ENCODE assay signal across 8 cellular contexts in genomic region chr6:36139431-36139830, GRCh38. TPM values are rescaled to one million over a fixed set of nuclear protein-coding genes. Genes with fewer than 3 reads are reported as not detected.
DNase-seq lines count a peak whose midpoint lies in the region; ATAC-seq and TF ChIP-seq lines count a peak whose summit lies in the region.

No MANE protein-coding gene starts in this region.

- no peak overlapping the region for H3K4me3 Mint-ChIP-seq in Calu3 (ENCODE audit: low read depth, unreplicated experiment)
- no peak overlapping the region for H3K4me3 Mint-ChIP-seq in activated naive CD8-positive, alpha-beta T cell

- H3K27me3 Mint-ChIP-seq in Calu3 (ENCODE audit: unreplicated experiment): no peaks in the 10 kb centered on the region
- no peaks in the 10 kb centered on the region for H3K27me3 Mint-ChIP-seq in activated naive CD8-positive, alpha-beta T cell

- peak; percentile 45; the same call in 1 of the 2 replicates for TF ChIP-seq RAD21 in Ishikawa (IDR thresholded peaks at IDR 0.05; ENCODE audit: low read depth)

- TF ChIP-seq CTCF in Calu3 (IDR thresholded peaks at IDR 0.05; ENCODE audit: unreplicated experiment) (no peak), coronary artery (IDR thresholded peaks at IDR 0.05) (no peak)

- intact Hi-C loops in Calu3 (cut with micrococcal nuclease; ENCODE audit: unreplicated experiment): no loop called here

- no peak overlapping the region for H4K5ac ChIP-seq in mesendoderm (ENCODE audit: low read length)

- peak; percentile 49 for DNase-seq in Calu3
- DNase-seq in mesendoderm: peak; percentile 72
- no peak for DNase-seq in RKO (ENCODE audit: low spot score)
- DNase-seq in coronary artery (ENCODE audit: low spot score): no peak
- no peak for DNase-seq in NCI-H2107 treated with DMSO at 0.1 percent for 48 hours (lab: John Stamatoyannopoulos, UW; ENCODE audit: unreplicated experiment)

- H3K79me2 ChIP-seq in mesendoderm (ENCODE audit: control insufficient read depth, insufficient read depth, low read length): no peaks in the 10 kb centered on the region

- H3K18ac ChIP-seq in mesendoderm (ENCODE audit: low read length): no peak overlapping the region

- no peak for TF ChIP-seq EP300 in Ishikawa (IDR thresholded peaks at IDR 0.05; ENCODE audit: borderline replicate concordance)

- peaks cover 57% of the 10 kb centered on the region for H3K36me3 Mint-ChIP-seq in Calu3 (ENCODE audit: insufficient read depth, unreplicated experiment)
- H3K36me3 Mint-ChIP-seq in activated naive CD8-positive, alpha-beta T cell: peaks cover 4% of the 10 kb centered on the region

- H3K4me3 ChIP-seq in mesendoderm (ENCODE audit: low read length): no peak overlapping the region
- no peak overlapping the region for H3K4me3 ChIP-seq in coronary artery

- no peak overlapping the region for H4K8ac ChIP-seq in mesendoderm (ENCODE audit: low read depth, low read length)

- H3K27ac ChIP-seq in mesendoderm (ENCODE audit: low read depth, low read length): no peak overlapping the region
- H3K27ac ChIP-seq in coronary artery: no peak overlapping the region

- H3K9ac ChIP-seq in mesendoderm (ENCODE audit: low read length): no peak overlapping the region

- H3K9me3 Mint-ChIP-seq in Calu3 (ENCODE audit: low read depth, unreplicated experiment): no peaks in the 10 kb centered on the region
- H3K9me3 Mint-ChIP-seq in activated naive CD8-positive, alpha-beta T cell (ENCODE audit: low read depth): no peaks in the 10 kb centered on the region

- H3K27ac Mint-ChIP-seq in Calu3 (ENCODE audit: unreplicated experiment): no peak overlapping the region
- H3K27ac Mint-ChIP-seq in activated naive CD8-positive, alpha-beta T cell: peak overlapping the region; percentile 41

- H2BK5ac ChIP-seq in mesendoderm (ENCODE audit: low read length): no peak overlapping the region

- WGBS in mesendoderm (ENCODE audit: extremely low coverage, insufficient coverage, low lambda C conversion rate): no CpG with 5 or more reads among the region's 7 CpGs

- ATAC-seq in HG02973 (IDR thresholded peaks at IDR 0.05; ENCODE audit: unreplicated experiment): no peak

- H3K56ac ChIP-seq in mesendoderm (ENCODE audit: low read length): no peak overlapping the region

- H3K4me1 ChIP-seq in mesendoderm (ENCODE audit: control insufficient read depth, low read depth, low read length): no peaks in the 10 kb centered on the region

- no peak overlapping the region for H3K4me2 ChIP-seq in mesendoderm (ENCODE audit: low read length)

- no peak overlapping the region for H2BK15ac ChIP-seq in mesendoderm (replicated peaks; ENCODE audit: low read depth)

- no peak overlapping the region for H3K4ac ChIP-seq in mesendoderm (ENCODE audit: low read depth, low read length)

- H2AK5ac ChIP-seq in mesendoderm (ENCODE audit: low read length): no peak overlapping the region

- H3K36me3 ChIP-seq in mesendoderm (ENCODE audit: control insufficient read depth, insufficient read depth, low read length): no peaks in the 10 kb centered on the region

- H3K79me1 ChIP-seq in mesendoderm (ENCODE audit: low read length): no peaks in the 10 kb centered on the region

- H3K27me3 ChIP-seq in mesendoderm (ENCODE audit: insufficient read depth, low read length, poor library complexity): no peaks in the 10 kb centered on the region

- no peak overlapping the region for H2BK120ac ChIP-seq in mesendoderm (ENCODE audit: low read depth, low read length)

- no peaks in the 10 kb centered on the region for H3K4me1 Mint-ChIP-seq in Calu3 (ENCODE audit: low read depth, unreplicated experiment)
- H3K4me1 Mint-ChIP-seq in activated naive CD8-positive, alpha-beta T cell (ENCODE audit: low read depth): peaks cover 6% of the 10 kb centered on the region

- BruUV-seq in Calu3 (replicated peaks; lab: Mats Ljungman, UMichigan): no TSS peak

- CTCF ChIA-PET in Calu3 (lab: Charles Lee): interaction anchor here (0.6 to 1.0 kb wide), 2 partner anchors 226 to 581 kb away, joined by 3 read pairs; no protein-coding TSS in a partner anchor

- H3K23ac ChIP-seq in mesendoderm (ENCODE audit: low read length): no peak overlapping the region

TF ChIP-seq in Ishikawa, 13 proteins besides CTCF, POLR2A, EP300 and RAD21:
- TF ChIP-seq YY1 (IDR thresholded peaks at IDR 0.05; ENCODE audit: low read depth): no peak
- no peak for TF ChIP-seq EGR1 (IDR thresholded peaks at IDR 0.05)

RNA-seq across cellular contexts. Expression of gene MAPK13, which starts 9.1 kb away (rescaled TPM):
- total RNA-seq in Calu3 (2022): 52.3 and 59.3 TPM in 2 replicates
- 6.9 TPM for polyA plus RNA-seq in mesendoderm (2013, experiment 1 of 2)
- polyA plus RNA-seq in mesendoderm (2013, experiment 2 of 2): 6.5 TPM

RNA-seq across cellular contexts. Expression of gene BRPF3, which starts 57.1 kb away (rescaled TPM):
- 49.1 and 49.7 TPM in 2 replicates for total RNA-seq in Calu3 (2022)
- polyA plus RNA-seq in mesendoderm (2013, experiment 1 of 2): 30.7 TPM
- polyA plus RNA-seq in mesendoderm (2013, experiment 2 of 2): 29.2 TPM

Comparison
In these comparisons a context has a peak if more than half of its experiments do, and no peak if none do; other contexts are left out.
1. DNase-seq: peak in Calu3 (single experiment) and mesendoderm (single experiment); none in RKO (single experiment), coronary artery (single experiment) and NCI-H2107 treated with DMSO at 0.1 percent for 48 hours (single experiment).